In the genomic region with DNA sequence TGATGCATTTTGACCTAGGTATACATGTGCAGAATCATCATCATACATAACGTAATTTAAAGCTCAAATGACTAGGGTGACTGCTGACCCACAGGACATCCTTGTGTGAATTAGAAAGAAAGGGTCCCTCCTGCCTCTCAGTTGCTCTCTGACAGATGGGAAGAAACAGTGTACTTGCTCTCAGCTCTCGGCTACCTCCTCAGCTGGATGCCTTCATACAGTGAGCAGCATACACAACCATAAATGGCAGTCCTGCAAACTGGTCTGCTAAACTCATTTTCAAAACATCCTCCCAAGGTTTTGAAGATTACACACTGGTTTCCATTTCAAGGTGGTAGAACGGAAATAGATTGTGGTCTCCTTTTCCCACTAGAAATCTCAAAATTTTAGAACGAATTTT, we compare ENCODE assay signal across 19 cellular contexts. TPM values are rescaled to one million over a fixed set of nuclear protein-coding genes. Genes with fewer than 3 reads are reported as not detected.
"Had no signal": no experiment of that assay in that cellular context is flagged by ENCODE, and none has a peak within 500 bp of the region (broad histone marks: within the 10 kb centered on the region; RNA-seq: fewer than 3 reads in every experiment).

No MANE protein-coding gene starts in this region.

- ATAC-seq: activated CD4-positive, CD25-positive, alpha-beta regulatory T cell treated with anti-CD3 and anti-CD28 coated beads, Interleukin-2, amount 50 U/mL, for 24 hours; activated CD8-positive, alpha-beta T cell treated with anti-CD3 and anti-CD28 coated beads, Interleukin-2, amount 10 ng/mL, durations not matched to agents 7 days and 5 days; body of pancreas; left lung; naive thymus-derived CD8-positive, alpha-beta T cell; sciatic nerve; stimulated activated memory B cell treated with anti-CD40 and anti-IgM and Interleukin-4, amounts not matched to agents 10 μg/mL and 1 μg/mL and 100 μg/mL, for 72 hours had no signal

- H3K9me3 Mint-ChIP-seq: activated CD4-positive, alpha-beta T cell treated with anti-CD3 and anti-CD28 coated beads, Interleukin-2, amount 10 ng/mL, durations not matched to agents 7 days and 5 days; activated naive CD4-positive, alpha-beta T cell treated with anti-CD3 and anti-CD28 coated beads for 36 hours; activated T-cell treated with anti-CD3 and anti-CD28 coated beads, Interleukin-2, amount 50 U/mL, for 24 hours; activated T-helper 2 cell treated with anti-CD3 and anti-CD28 coated beads, Interferon-gamma antibody, Interleukin-2, Interleukin-4, amounts not matched to agents 10 μg/mL and 5 μg/mL and 100 μg/mL, durations not matched to agents 14 hours and 24 hours and 36 hours; central memory CD8-positive, alpha-beta T cell; stimulated activated memory B cell treated with anti-CD40 and anti-IgM and Interleukin-4, amounts not matched to agents 10 μg/mL and 1 μg/mL and 100 μg/mL, for 72 hours; T-helper 1 cell treated with Interleukin-12 subunit alpha and Interleukin-12 subunit beta and Interleukin-4 antibody, amounts not matched to agents 30 μg/mL and 1 μg/mL, for 36 hours had no signal

- H3K4me1 Mint-ChIP-seq: activated CD4-positive, alpha-beta T cell treated with anti-CD3 and anti-CD28 coated beads, Interleukin-2, amount 10 ng/mL, durations not matched to agents 7 days and 5 days; central memory CD8-positive, alpha-beta T cell; naive thymus-derived CD8-positive, alpha-beta T cell; stimulated activated memory B cell treated with anti-CD40 and anti-IgM and Interleukin-4, amounts not matched to agents 10 μg/mL and 1 μg/mL and 100 μg/mL, for 72 hours had no signal

- H3K27me3 ChIP-seq: body of pancreas, left lung, ovary had no signal

- H3K4me1 ChIP-seq: body of pancreas, spleen had no signal

- H3K27ac ChIP-seq: body of pancreas, left lung, ovary, spleen, thoracic aorta had no signal

- H3K36me3 ChIP-seq: left lung, ovary, spleen, thoracic aorta had no signal

- DNase-seq: activated CD4-positive, alpha-beta T cell treated with anti-CD3 and anti-CD28 coated beads, Interleukin-2, amount 10 ng/mL, durations not matched to agents 7 days and 5 days; activated CD8-positive, alpha-beta T cell treated with anti-CD3 and anti-CD28 coated beads, Interleukin-2, amount 10 ng/mL, durations not matched to agents 7 days and 5 days; activated naive CD4-positive, alpha-beta T cell treated with anti-CD3 and anti-CD28 coated beads for 36 hours; activated T-cell treated with anti-CD3 and anti-CD28 coated beads, Interleukin-2, amount 50 U/mL, for 24 hours; body of pancreas; left lung; naive thymus-derived CD8-positive, alpha-beta T cell; ovary; spleen; stimulated activated CD4-positive, alpha-beta T cell treated with anti-CD3 and anti-CD28 coated beads, Interleukin-4, amount 100 ng/mL, for 4 hours had no signal

- H3K27ac Mint-ChIP-seq: activated CD4-positive, alpha-beta T cell treated with anti-CD3 and anti-CD28 coated beads, Interleukin-2, amount 10 ng/mL, durations not matched to agents 7 days and 5 days; activated CD8-positive, alpha-beta T cell treated with anti-CD3 and anti-CD28 coated beads, Interleukin-2, amount 10 ng/mL, durations not matched to agents 7 days and 5 days; activated naive CD4-positive, alpha-beta T cell treated with anti-CD3 and anti-CD28 coated beads for 36 hours; activated T-cell treated with anti-CD3 and anti-CD28 coated beads, Interleukin-2, amount 50 U/mL, for 24 hours; activated T-helper 2 cell treated with anti-CD3 and anti-CD28 coated beads, Interferon-gamma antibody, Interleukin-2, Interleukin-4, amounts not matched to agents 10 μg/mL and 5 μg/mL and 100 μg/mL, durations not matched to agents 14 hours and 24 hours and 36 hours; naive thymus-derived CD8-positive, alpha-beta T cell; stimulated activated memory B cell treated with anti-CD40 and anti-IgM and Interleukin-4, amounts not matched to agents 10 μg/mL and 1 μg/mL and 100 μg/mL, for 72 hours; T-helper 1 cell treated with Interleukin-12 subunit alpha and Interleukin-12 subunit beta and Interleukin-4 antibody, amounts not matched to agents 30 μg/mL and 1 μg/mL, for 36 hours had no signal

- H3K4me3 Mint-ChIP-seq: activated CD4-positive, alpha-beta T cell treated with anti-CD3 and anti-CD28 coated beads, Interleukin-2, amount 10 ng/mL, durations not matched to agents 7 days and 5 days; activated CD8-positive, alpha-beta T cell treated with anti-CD3 and anti-CD28 coated beads, Interleukin-2, amount 10 ng/mL, durations not matched to agents 7 days and 5 days; activated naive CD4-positive, alpha-beta T cell treated with anti-CD3 and anti-CD28 coated beads for 36 hours; activated T-cell treated with anti-CD3 and anti-CD28 coated beads, Interleukin-2, amount 50 U/mL, for 24 hours; central memory CD8-positive, alpha-beta T cell; naive thymus-derived CD8-positive, alpha-beta T cell; stimulated activated memory B cell treated with anti-CD40 and anti-IgM and Interleukin-4, amounts not matched to agents 10 μg/mL and 1 μg/mL and 100 μg/mL, for 72 hours; T-helper 1 cell treated with Interleukin-12 subunit alpha and Interleukin-12 subunit beta and Interleukin-4 antibody, amounts not matched to agents 30 μg/mL and 1 μg/mL, for 36 hours had no signal

- H3K27me3 Mint-ChIP-seq: stimulated activated memory B cell treated with anti-CD40 and anti-IgM and Interleukin-4, amounts not matched to agents 10 μg/mL and 1 μg/mL and 100 μg/mL, for 72 hours had no signal

- H3K9me3 ChIP-seq: body of pancreas, ovary, thoracic aorta had no signal

- FAIRE-seq: endometrium had no signal

- H3K36me3 Mint-ChIP-seq: naive thymus-derived CD8-positive, alpha-beta T cell; stimulated activated memory B cell treated with anti-CD40 and anti-IgM and Interleukin-4, amounts not matched to agents 10 μg/mL and 1 μg/mL and 100 μg/mL, for 72 hours had no signal

- H3K4me3 ChIP-seq: body of pancreas, coronary artery, left lung, ovary, spleen, thoracic aorta had no signal

RNA-seq across cellular contexts. Expression of a gene that starts 26.3 kb away (rescaled TPM):
- total RNA-seq: activated CD8-positive, alpha-beta T cell treated with anti-CD3 and anti-CD28 coated beads, Interleukin-2, amount 10 ng/mL, durations not matched to agents 7 days and 5 days; activated naive CD4-positive, alpha-beta T cell treated with anti-CD3 and anti-CD28 coated beads for 36 hours; activated T-helper 2 cell treated with anti-CD3 and anti-CD28 coated beads, Interferon-gamma antibody, Interleukin-2, Interleukin-4, amounts not matched to agents 10 μg/mL and 5 μg/mL and 100 μg/mL, durations not matched to agents 14 hours and 24 hours and 36 hours; naive thymus-derived CD8-positive, alpha-beta T cell had no signal
